Comparison of ENCODE assay signal across 27 cellular contexts in the genomic region with DNA sequence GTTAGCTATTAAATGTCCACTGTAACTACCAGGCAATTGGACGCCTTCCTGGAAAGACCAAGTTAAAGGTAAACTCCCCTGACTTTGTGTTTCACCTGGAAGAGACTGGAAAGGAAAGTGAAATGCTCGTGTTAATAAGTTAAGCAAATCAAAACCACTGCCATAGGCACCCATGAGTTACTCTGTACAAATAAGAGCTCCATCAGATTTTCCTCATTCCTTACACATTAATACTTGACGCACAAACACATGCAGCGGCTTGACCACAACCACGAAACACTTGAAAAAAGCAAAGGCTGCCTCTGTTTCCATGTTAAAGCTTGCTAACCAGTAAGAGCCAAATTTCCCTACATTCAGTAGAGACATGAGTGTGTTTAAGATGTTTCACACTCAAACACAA. TPM values are rescaled to one million over a fixed set of nuclear protein-coding genes. Genes with fewer than 3 reads are reported as not detected.
DNase-seq lines count a peak whose midpoint lies in the region; ATAC-seq, FAIRE-seq and TF ChIP-seq lines count a peak whose summit lies in the region.
"Had no signal": no experiment of that assay in that cellular context is flagged by ENCODE, and none has a peak within 500 bp of the region (broad histone marks: within the 10 kb centered on the region; RNA-seq: fewer than 3 reads in every experiment).

No MANE protein-coding gene starts in this region.

- no peak for TF ChIP-seq POLR2A in H54 (IDR thresholded peaks at IDR 0.05; ENCODE audit: low read depth, low read length)

- peak; percentile 28 for DNase-seq in AG09309 (ENCODE audit: low read depth)
- DNase-seq in HPDE6-E6E7 (ENCODE audit: extremely low spot score) = peak; percentile 56
- DNase-seq in bronchial epithelial cell (ENCODE audit: low read depth) = peak; percentile 98
- DNase-seq in kidney tubule cell (ENCODE audit: low spot score) = peak; percentile 97
- no peak for DNase-seq in H54 (ENCODE audit: insufficient read length, low spot score)
- DNase-seq in Kasumi-1 (lab: John Stamatoyannopoulos, UW) = no peak
- no peak for DNase-seq in NCI-H524 treated with DMSO at 0.1 percent for 48 hours (lab: John Stamatoyannopoulos, UW)
- DNase-seq: activated CD4-positive, alpha-beta T cell treated with anti-CD3 and anti-CD28 coated beads, Interleukin-2, amount 50 U/mL, for 4 hours; activated T-cell treated with anti-CD3 and anti-CD28 coated beads, Interleukin-2, amount 50 U/mL, for 48 hours; CD4-positive, alpha-beta T cell; gastrocnemius medialis; left ventricle myocardium inferior; NCI-H1930; NCI-H526 treated with DMSO at 0.1 percent for 48 hours; NK-92 treated with Interleukin-12 subunit alpha and Interleukin-12 subunit beta, amount 100 ng/mL, for 24 hours; PC-3; posterior cingulate gyrus; right lobe of liver; Right ventricle myocardium superior; thyroid gland had no signal

- no peak overlapping the region for H3K4me3 ChIP-seq in AG09309 (ENCODE audit: control insufficient read depth, low read depth, low read length)
- H3K4me3 ChIP-seq in bronchial epithelial cell (ENCODE audit: low read depth, low read length) = no peak overlapping the region
- H3K4me3 ChIP-seq: gastrocnemius medialis, GM12878, hepatocyte, K562, left ventricle myocardium inferior, right lobe of liver, thyroid gland, vagina had no signal

- TF ChIP-seq CTCF in AG09309 (IDR thresholded peaks at IDR 0.05; ENCODE audit: control insufficient read depth, insufficient read depth, low read depth, low read length, missing control alignments) = no peak
- TF ChIP-seq CTCF in bronchial epithelial cell (IDR thresholded peaks at IDR 0.05; ENCODE audit: insufficient read depth, low read length, severe bottlenecking) = no peak

- FAIRE-seq in bronchial epithelial cell (lab: Jason Lieb, UNC) (no peak), H54 (lab: Jason Lieb, UNC) (no peak)
- FAIRE-seq: GM12878, K562 had no signal

- H3K36me3 ChIP-seq in bronchial epithelial cell (ENCODE audit: control insufficient read depth, insufficient read depth, low read length) = no peaks in the 10 kb centered on the region
- H3K36me3 ChIP-seq: gastrocnemius medialis, left ventricle myocardium inferior, right lobe of liver, thyroid gland, vagina had no signal

- ATAC-seq in HG02588 (IDR thresholded peaks at IDR 0.05; ENCODE audit: unreplicated experiment) = no peak
- ATAC-seq: activated CD4-positive, CD25-positive, alpha-beta regulatory T cell treated with anti-CD3 and anti-CD28 coated beads, Interleukin-2, amount 50 U/mL, for 24 hours; gastrocnemius medialis; GM12878; K562; PC-3; right lobe of liver had no signal

- no peaks in the 10 kb centered on the region for H3K27me3 ChIP-seq in bronchial epithelial cell (ENCODE audit: control insufficient read depth, insufficient read depth, low read length)
- H3K27me3 ChIP-seq: hepatocyte, right lobe of liver, thyroid gland, vagina had no signal

RNA-seq across cellular contexts. Expression of gene GCM1, which starts 19.8 kb away (rescaled TPM):
- total RNA-seq in bronchial epithelial cell = not detected in 2 replicates
- total RNA-seq: A172, gastrocnemius medialis, K562, left ventricle myocardium inferior, PC-3, right lobe of liver, Right ventricle myocardium superior, thyroid gland, vagina had no signal

Comparison
In these comparisons a context has a peak if more than half of its experiments do, and no peak if none do; other contexts are left out.
1. DNase-seq: peak in AG09309 (single experiment), HPDE6-E6E7 (single experiment), bronchial epithelial cell (single experiment) and kidney tubule cell (single experiment); none in H54 (single experiment), Kasumi-1 (0 of 2) and NCI-H524 treated with DMSO at 0.1 percent for 48 hours (single experiment).